1 cellular context compared by ENCODE assay signal in genomic region chr17:58378895-58379824, GRCh38.
TF ChIP-seq lines count a peak whose summit lies in the region.

No MANE protein-coding gene starts in this region.

TF ChIP-seq in HepG2, 621 proteins besides CTCF, POLR2A, EP300 and RAD21 (continues in another document):
- TF ChIP-seq ZFP41 (CRISPR knock-in tag; IDR thresholded peaks at IDR 0.05; ENCODE audit: borderline replicate concordance) (no peak), ZNF232 (CRISPR knock-in tag; IDR thresholded peaks at IDR 0.05; ENCODE audit: borderline replicate concordance) (no peak), ZNF484 (CRISPR knock-in tag; IDR thresholded peaks at IDR 0.05; ENCODE audit: borderline replicate concordance, low read depth) (no peak), ZNF83 (CRISPR knock-in tag; IDR thresholded peaks at IDR 0.05; ENCODE audit: borderline replicate concordance) (no peak), IRF2 (CRISPR knock-in tag; IDR thresholded peaks at IDR 0.05) (0 out of 2 replicates have a peak, but pooled peaks have one; percentile 36), ZNF710 (CRISPR knock-in tag; IDR thresholded peaks at IDR 0.05; ENCODE audit: borderline replicate concordance) (no peak), ZNF850 (CRISPR knock-in tag; conservative IDR thresholded peaks at IDR 0.05) (no peak), ZBTB10 (CRISPR knock-in tag; IDR thresholded peaks at IDR 0.05; ENCODE audit: borderline replicate concordance) (no peak), ZBTB44 (CRISPR knock-in tag; IDR thresholded peaks at IDR 0.05) (no peak), STAT5B (CRISPR knock-in tag; IDR thresholded peaks at IDR 0.05) (no peak), RBFOX2 (IDR thresholded peaks at IDR 0.05; ENCODE audit: low read depth, low read length) (peak; percentile 28; the same call in 1 of the 2 replicates), ZNF142 (CRISPR knock-in tag; IDR thresholded peaks at IDR 0.05) (no peak), MTA3 (CRISPR knock-in tag; IDR thresholded peaks at IDR 0.05) (no peak), ZNF770 (CRISPR knock-in tag; IDR thresholded peaks at IDR 0.05) (no peak), MYC (CRISPR knock-in tag; IDR thresholded peaks at IDR 0.05; ENCODE audit: borderline replicate concordance) (no peak), PAX8 (CRISPR knock-in tag; IDR thresholded peaks at IDR 0.05; ENCODE audit: borderline replicate concordance) (no peak), ZBTB33 (CRISPR knock-in tag; IDR thresholded peaks at IDR 0.05) (no peak), PCBP2 (optimal IDR thresholded peaks at IDR 0.05; ENCODE audit: low read depth, low read length, poor library complexity, severe bottlenecking) (no peak), SMARCE1 (IDR thresholded peaks at IDR 0.05; ENCODE audit: borderline replicate concordance) (no peak), SATB2 (CRISPR knock-in tag; IDR thresholded peaks at IDR 0.05) (no peak), ZBTB40 (IDR thresholded peaks at IDR 0.05) (no peak), ZBTB40 (CRISPR knock-in tag; IDR thresholded peaks at IDR 0.05) (no peak), FOSL2 (CRISPR knock-in tag; IDR thresholded peaks at IDR 0.05) (peak; percentile 55)
